ENCODE assay signal across 10 cellular contexts in the genomic region with DNA sequence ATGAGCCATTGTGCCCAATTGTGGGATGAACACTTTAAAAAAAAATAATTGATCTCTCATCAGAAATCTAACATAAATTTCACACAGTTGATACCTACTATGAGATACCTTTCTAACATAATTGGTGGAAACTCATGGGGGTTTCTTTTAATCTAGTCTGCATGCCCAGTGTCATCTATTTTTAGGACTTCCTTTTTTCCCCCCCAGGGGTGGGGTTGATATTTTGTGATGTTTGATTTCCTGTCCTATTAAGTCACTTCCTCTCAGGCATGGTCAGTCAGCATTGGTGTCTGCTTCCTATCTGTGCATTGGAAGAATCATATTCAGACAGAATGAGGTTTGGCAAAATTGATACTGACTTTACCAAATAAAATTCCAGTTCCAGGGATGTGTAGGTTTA. TPM values are rescaled to one million over a fixed set of nuclear protein-coding genes. Genes with fewer than 3 reads are reported as not detected.
A peak's percentile ranks its signal among the peaks of the same experiment; 100 is the strongest.
DNase-seq lines count a peak whose midpoint lies in the region; ATAC-seq and TF ChIP-seq lines count a peak whose summit lies in the region.
"Had no signal": no experiment of that assay in that cellular context is flagged by ENCODE, and none has a peak within 500 bp of the region (broad histone marks: within the 10 kb centered on the region; RNA-seq: fewer than 3 reads in every experiment).

No MANE protein-coding gene starts in this region.

- H3K9me3 ChIP-seq in heart right ventricle (no peaks in the 10 kb centered on the region), upper lobe of right lung (no peaks in the 10 kb centered on the region)
- H3K9me3 ChIP-seq: SJSA1 had no signal

- peak in 5 of 8 donors; percentile 10 to 55 (median 24) for ATAC-seq in heart right ventricle
- no peak for ATAC-seq in left cardiac atrium
- ATAC-seq in upper lobe of right lung, result peak; percentile 56
- ATAC-seq in HG03457 (IDR thresholded peaks at IDR 0.05; ENCODE audit: unreplicated experiment), result no peak

- DNase-seq in heart right ventricle (peak in 1 of 2 donors; percentile 61), left cardiac atrium (no peak), immature natural killer cell (peak; percentile 68 to 73 (median 69)), upper lobe of right lung (no peak), NCI-H2029 (lab: John Stamatoyannopoulos, UW) (no peak), NCI-H2081 treated with DMSO at 0.1 percent for 48 hours (lab: John Stamatoyannopoulos, UW) (no peak)
- no peak for DNase-seq in T-helper 2 cell treated with Interferon-gamma antibody and Interleukin-4, amounts not matched to agents 5 μg/mL and 100 μg/mL, for 36 hours (ENCODE audit: low spot score)

- peak overlapping the region; percentile 86 for H3K27ac Mint-ChIP-seq in T-helper 2 cell treated with Interferon-gamma antibody and Interleukin-4, amounts not matched to agents 5 μg/mL and 100 μg/mL, for 36 hours
- H3K27ac Mint-ChIP-seq in immature natural killer cell, result peak overlapping the region; percentile 93 to 98 (median 96)

- H3K27me3 Mint-ChIP-seq in T-helper 2 cell treated with Interferon-gamma antibody and Interleukin-4, amounts not matched to agents 5 μg/mL and 100 μg/mL, for 36 hours (ENCODE audit: low read depth), result no peaks in the 10 kb centered on the region
- H3K27me3 Mint-ChIP-seq in immature natural killer cell (ENCODE audit: low read depth in 3 of 3), result peaks cover 0 to 3% (median 0%) of the 10 kb centered on the region in 3 donors

- TF ChIP-seq CTCF in heart right ventricle (IDR thresholded peaks at IDR 0.05), result no peak
- no peak for TF ChIP-seq CTCF in upper lobe of right lung (IDR thresholded peaks at IDR 0.05)

- peaks cover 0 to 96% (median 86%) of the 10 kb centered on the region in 9 donors for H3K4me1 ChIP-seq in heart right ventricle
- H3K4me1 ChIP-seq in upper lobe of right lung, result peaks cover 73% of the 10 kb centered on the region

- peak overlapping the region; percentile 70 for H3K4me3 Mint-ChIP-seq in T-helper 2 cell treated with Interferon-gamma antibody and Interleukin-4, amounts not matched to agents 5 μg/mL and 100 μg/mL, for 36 hours
- peak overlapping the region; percentile 80 to 92 (median 82) for H3K4me3 Mint-ChIP-seq in immature natural killer cell

- intact Hi-C loops in heart right ventricle (cut with DNase I) (loop anchor here in 1 of 10 donors (5.0 kb wide), 1 partner anchor 44 kb away; no protein-coding TSS in a partner anchor), left cardiac atrium (cut with DNase I) (no loop called here), upper lobe of right lung (cut with DNase I) (no loop called here)

- H3K36me3 ChIP-seq in heart right ventricle, result peaks cover 0 to 16% (median 0%) of the 10 kb centered on the region in 9 donors
- no peaks in the 10 kb centered on the region for H3K36me3 ChIP-seq in upper lobe of right lung
- H3K36me3 ChIP-seq: SJSA1 had no signal

- H3K27ac ChIP-seq in heart right ventricle (peak overlapping the region in 9 of 10 donors; percentile 1 to 91 (median 88)), upper lobe of right lung (peak overlapping the region; percentile 70)
- H3K27ac ChIP-seq: C4-2B, SJSA1 had no signal

- H3K27me3 ChIP-seq in heart right ventricle (no peaks in the 10 kb centered on the region), upper lobe of right lung (no peaks in the 10 kb centered on the region)
- H3K27me3 ChIP-seq: SJSA1 had no signal

- no peaks in the 10 kb centered on the region for H3K9me3 Mint-ChIP-seq in T-helper 2 cell treated with Interferon-gamma antibody and Interleukin-4, amounts not matched to agents 5 μg/mL and 100 μg/mL, for 36 hours
- H3K9me3 Mint-ChIP-seq in immature natural killer cell, result no peaks in the 10 kb centered on the region

- peak overlapping the region in 4 of 10 donors; percentile 5 to 67 (median 6) for H3K4me3 ChIP-seq in heart right ventricle
- no peak overlapping the region for H3K4me3 ChIP-seq in upper lobe of right lung
- H3K4me3 ChIP-seq: SJSA1 had no signal

- peaks cover 25% of the 10 kb centered on the region for H3K36me3 Mint-ChIP-seq in T-helper 2 cell treated with Interferon-gamma antibody and Interleukin-4, amounts not matched to agents 5 μg/mL and 100 μg/mL, for 36 hours (ENCODE audit: low read depth)
- H3K36me3 Mint-ChIP-seq in immature natural killer cell, result peaks cover 0 to 2% (median 0%) of the 10 kb centered on the region in 3 donors

- peaks cover 55% of the 10 kb centered on the region for H3K4me1 Mint-ChIP-seq in T-helper 2 cell treated with Interferon-gamma antibody and Interleukin-4, amounts not matched to agents 5 μg/mL and 100 μg/mL, for 36 hours (ENCODE audit: low read depth)
- H3K4me1 Mint-ChIP-seq in immature natural killer cell, result peaks cover 68 to 69% of the 10 kb centered on the region in 2 donors

RNA-seq across cellular contexts. Expression of gene NFYC, which starts 21.5 kb away (rescaled TPM):
- total RNA-seq in heart right ventricle (10 to 100 TPM; 56.1 to 84.7 (median 73.1) TPM), left cardiac atrium (10 to 100 TPM; 60.1 to 71.1 TPM), upper lobe of right lung (56.0 TPM)
- polyA plus RNA-seq in heart right ventricle (10 to 100 TPM; 49.9 to 55.8 TPM), immature natural killer cell (10 to 100 TPM; 33.8 to 66.0 (median 53.4) TPM)

RNA-seq across cellular contexts. Expression of gene RIMS3, which starts 47.5 kb away (rescaled TPM):
- total RNA-seq in heart right ventricle, result 1 to 10 TPM in 3 of 10 donors, under 1 TPM in 7; 0.34 to 2.0 (median 0.79) TPM
- under 1 TPM; 0.14 to 0.22 TPM for polyA plus RNA-seq in heart right ventricle
- total RNA-seq in left cardiac atrium, result 1 to 10 TPM; 2.9 to 3.6 TPM
- polyA plus RNA-seq in immature natural killer cell, result 1 to 10 TPM in 2 of 3 donors, under 1 TPM in 1; 0.31 to 1.7 (median 1.3) TPM
- 4.7 TPM for total RNA-seq in upper lobe of right lung

Comparison
In these comparisons a context has a peak if more than half of its experiments do, and no peak if none do; other contexts are left out.
1. ATAC-seq: peak in heart right ventricle (5 of 8) and upper lobe of right lung (single experiment); none in left cardiac atrium (0 of 2) and HG03457 (single experiment).
2. DNase-seq: peak in immature natural killer cell (3 of 3); none in left cardiac atrium (single experiment), T-helper 2 cell treated with Interferon-gamma antibody and Interleukin-4, amounts not matched to agents 5 μg/mL and 100 μg/mL, for 36 hours (single experiment), upper lobe of right lung (single experiment), NCI-H2029 (single experiment) and NCI-H2081 treated with DMSO at 0.1 percent for 48 hours (single experiment).